In the genomic region with DNA sequence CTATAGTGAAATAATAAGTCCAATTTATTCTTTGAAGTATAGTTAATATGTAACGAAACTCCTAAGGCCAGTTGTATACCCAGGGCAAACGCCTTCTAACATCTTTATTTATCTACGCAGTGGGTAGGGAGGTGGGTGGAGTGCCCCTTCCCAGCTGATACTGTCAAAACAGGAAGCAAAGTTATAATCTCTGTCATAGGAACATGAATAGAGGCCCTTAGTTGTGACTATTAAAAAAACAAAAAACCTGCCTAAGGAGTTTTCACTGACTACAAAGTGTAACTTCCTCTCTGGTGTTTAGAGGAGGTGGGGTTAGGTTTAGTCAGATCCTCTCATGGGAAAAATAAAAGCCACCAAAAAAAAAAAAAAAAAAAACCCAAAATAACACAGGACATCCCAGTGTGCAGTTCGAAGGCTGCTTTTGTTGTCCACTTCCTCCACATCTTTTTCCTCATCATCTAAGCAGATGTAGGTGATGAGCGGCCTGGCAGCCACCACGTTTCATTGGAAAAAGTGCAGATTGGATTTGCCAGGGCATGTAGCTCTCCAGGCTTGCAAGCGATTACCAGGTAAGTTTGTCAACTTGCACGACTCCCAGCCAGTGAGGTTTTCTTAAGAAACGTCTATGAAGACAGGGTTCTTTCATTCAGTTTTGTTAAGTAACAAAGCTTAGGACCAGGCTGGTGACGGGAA, we compare ENCODE assay signal across 7 cellular contexts. TPM values are rescaled to one million over a fixed set of nuclear protein-coding genes. Genes with fewer than 3 reads are reported as not detected.
DNase-seq lines count a peak whose midpoint lies in the region; ATAC-seq, FAIRE-seq and TF ChIP-seq lines count a peak whose summit lies in the region.

No MANE protein-coding gene starts in this region.

- no peaks in the 10 kb centered on the region for H4K20me1 ChIP-seq in OCI-LY7 (ENCODE audit: insufficient read depth, low read length)

- CTCF ChIA-PET in OCI-LY7 (lab: Charles Lee; ENCODE audit: unreplicated experiment): interaction anchor here (0.5 kb wide), 1 partner anchor 1316 kb away, joined by 5 read pairs; no protein-coding TSS in a partner anchor

- TF ChIP-seq CTCF in OCI-LY7 (conservative IDR thresholded peaks at IDR 0.05; ENCODE audit: low read length): no peak

- H3K9ac ChIP-seq in rectal smooth muscle tissue (ENCODE audit: low read length): no peak overlapping the region

- peak overlapping the region; percentile 79; the same call in 1 of the 2 replicates for H2AFZ ChIP-seq in OCI-LY7 (ENCODE audit: low read length)

- H3K27ac ChIP-seq in OCI-LY7 (ENCODE audit: low read depth, low read length, poor library complexity, severe bottlenecking): peak overlapping the region; percentile 57
- no peak overlapping the region for H3K27ac ChIP-seq in rectal smooth muscle tissue (ENCODE audit: low read depth, low read length)

- H3K4me3 ChIP-seq in OCI-LY7 (ENCODE audit: low read depth, low read length, poor library complexity, severe bottlenecking) (peak overlapping the region; percentile 63), rectal smooth muscle tissue (ENCODE audit: low read length) (peak overlapping the region; percentile 25)

- H3K9me2 ChIP-seq in OCI-LY7 (ENCODE audit: insufficient read depth, low read length): no peaks in the 10 kb centered on the region

- peak; percentile 54 for ATAC-seq in GM18870 (IDR thresholded peaks at IDR 0.05; ENCODE audit: unreplicated experiment)
- ATAC-seq in HG02852 (IDR thresholded peaks at IDR 0.05; ENCODE audit: unreplicated experiment): peak; percentile 34

- no peaks in the 10 kb centered on the region for H3K79me2 ChIP-seq in OCI-LY7 (ENCODE audit: insufficient read depth, low read depth, low read length)

- FAIRE-seq in urothelium cell line (lab: Jason Lieb, UNC): no peak

- no peaks in the 10 kb centered on the region for H3K27me3 ChIP-seq in rectal smooth muscle tissue (ENCODE audit: control insufficient read depth, insufficient read depth, low read length)

- intact Hi-C loops in OCI-LY7 (cut with micrococcal nuclease; ENCODE audit: unreplicated experiment): loop anchor here (5.0 to 10.0 kb wide), 3 partner anchors 127 to 889 kb away; partner anchors contain the start of genes ADAT2, PEX3 and SF3B5

- DNase-seq in OCI-LY7 (ENCODE audit: low spot score) (peak; percentile 72), iPS-NIHi11 (ENCODE audit: low spot score) (no peak), urothelium cell line (ENCODE audit: low spot score) (no peak)
- peak; percentile 12 for DNase-seq in effector CD8-positive, alpha-beta T cell (lab: John Stamatoyannopoulos, UW)

- no peaks in the 10 kb centered on the region for H3K36me3 ChIP-seq in OCI-LY7 (ENCODE audit: insufficient read depth, low read length)
- no peaks in the 10 kb centered on the region for H3K36me3 ChIP-seq in rectal smooth muscle tissue (ENCODE audit: control insufficient read depth, insufficient read depth, low read length)

- no peaks in the 10 kb centered on the region for H3K9me3 ChIP-seq in OCI-LY7 (ENCODE audit: low read length)

- no TSS peak for BruUV-seq in OCI-LY7 (replicated peaks; lab: Mats Ljungman, UMichigan)

- H3K4me2 ChIP-seq in OCI-LY7 (ENCODE audit: low read length): peak overlapping the region; percentile 69

- POLR2A ChIA-PET in OCI-LY7 (lab: Charles Lee): interaction anchor here (0.6 to 1.0 kb wide), 4 partner anchors 17 to 1336 kb away, joined by 3 to 8 read pairs (median 4); no protein-coding TSS in a partner anchor

- H3K4me1 ChIP-seq in OCI-LY7 (ENCODE audit: insufficient read depth, low read length, poor library complexity, severe bottlenecking) (peaks cover 42% of the 10 kb centered on the region), rectal smooth muscle tissue (ENCODE audit: control insufficient read depth, insufficient read depth, low read length) (no peaks in the 10 kb centered on the region)

RNA-seq across cellular contexts. Expression of gene UTRN, which starts 58.7 kb away (rescaled TPM):
- total RNA-seq in OCI-LY7 (2014; rRNA removed; shearing (Covaris generic)): 16.1 and 17.5 TPM in 2 replicates
- total RNA-seq in OCI-LY7 (2022): 18.1 and 24.8 TPM in 2 replicates

Comparison
In these comparisons a context has a peak if more than half of its experiments do, and no peak if none do; other contexts are left out.
1. DNase-seq: peak in OCI-LY7 (single experiment) and effector CD8-positive, alpha-beta T cell (single experiment); none in iPS-NIHi11 (single experiment) and urothelium cell line (single experiment).